In genomic region chrX:19660604-19661003, GRCh38 we compare ENCODE assay signal across 33 cellular contexts.
DNase-seq lines count a peak whose midpoint lies in the region; ATAC-seq, FAIRE-seq and TF ChIP-seq lines count a peak whose summit lies in the region.
"Had no signal": no experiment of that assay in that cellular context is flagged by ENCODE, and none has a peak within 500 bp of the region (broad histone marks: within the 10 kb centered on the region; RNA-seq: fewer than 3 reads in every experiment).

No MANE protein-coding gene starts in this region.

- no peak overlapping the region for H3K23ac ChIP-seq in neuronal stem cell (ENCODE audit: low read depth, low read length, poor library complexity)

- TF ChIP-seq CTCF in chondrocyte (IDR thresholded peaks at IDR 0.05) = no peak

- H3K4ac ChIP-seq in neuronal stem cell (ENCODE audit: low read length) = no peak overlapping the region

- no peak overlapping the region for H4K8ac ChIP-seq in neuronal stem cell (ENCODE audit: low read depth, low read length)

- H3K27ac ChIP-seq in GM23248 (peak overlapping the region; percentile 30; the same call in 1 of the 2 replicates), neuronal stem cell (replicated peaks; ENCODE audit: low read length) (no peak overlapping the region), aorta (ENCODE audit: low read depth in 1 of 2, low read length in 2 of 2) (no peak overlapping the region)
- H3K27ac ChIP-seq: adrenal gland, BLaER1, epithelial cell of prostate, gastrocnemius medialis, lower lobe of right lung, pancreas, SJCRH30, transverse colon had no signal

- H4K91ac ChIP-seq in neuronal stem cell (ENCODE audit: low read depth, low read length, poor library complexity) = no peak overlapping the region

- intact Hi-C loops in aorta (cut with DNase I) = loop anchor here in 1 of 2 donors (10.0 kb wide), 1 partner anchor 56 kb away; no protein-coding TSS in a partner anchor

- FAIRE-seq in A204.1 (lab: Jason Lieb, UNC) = peak; percentile 100
- FAIRE-seq: colon, H54, pancreas had no signal

- H3K4me1 Mint-ChIP-seq in chondrocyte (ENCODE audit: low read depth) = peaks cover 52% of the 10 kb centered on the region
- peaks cover 24 to 62% of the 10 kb centered on the region in 2 donors for H3K4me1 Mint-ChIP-seq in immature natural killer cell

- H3K9me3 Mint-ChIP-seq in chondrocyte (ENCODE audit: low read depth) = peaks cover 14% of the 10 kb centered on the region
- H3K9me3 Mint-ChIP-seq in immature natural killer cell = no peaks in the 10 kb centered on the region
- H3K9me3 Mint-ChIP-seq: activated T-cell treated with anti-CD3 and anti-CD28 coated beads, Interleukin-2, amount 50 U/mL, for 72 hours had no signal

- no peak overlapping the region for H2BK5ac ChIP-seq in neuronal stem cell (ENCODE audit: low read length)

- no peak overlapping the region for H2BK12ac ChIP-seq in neuronal stem cell (ENCODE audit: low read length)

- no peaks in the 10 kb centered on the region for H3K79me1 ChIP-seq in neuronal stem cell (ENCODE audit: low read depth, low read length)

- H3K4me1 ChIP-seq in GM23248 (ENCODE audit: insufficient read depth) = peaks cover 34% of the 10 kb centered on the region
- H3K4me1 ChIP-seq in neuronal stem cell (ENCODE audit: control insufficient read depth in 2 of 2, insufficient read depth in 1 of 2, low read depth in 1 of 2, low read length in 2 of 2) = no peaks in the 10 kb centered on the region
- H3K4me1 ChIP-seq in aorta (ENCODE audit: control insufficient read depth in 1 of 2, insufficient read depth in 2 of 2, low read length in 2 of 2) = no peaks in the 10 kb centered on the region
- H3K4me1 ChIP-seq: adrenal gland, BLaER1, gastrocnemius medialis, lower lobe of right lung, pancreas, SJCRH30 had no signal

- H3K9me3 ChIP-seq in GM23248 (ENCODE audit: low read depth) (no peaks in the 10 kb centered on the region), neuronal stem cell (replicated peaks in 1 of 2; ENCODE audit: control insufficient read depth in 2 of 2, insufficient read depth in 1 of 2, low read depth in 1 of 2, low read length in 2 of 2) (no peaks in the 10 kb centered on the region), aorta (ENCODE audit: control insufficient read depth, low read length) (no peaks in the 10 kb centered on the region)
- H3K9me3 ChIP-seq: adrenal gland, BLaER1, gastrocnemius medialis, lower lobe of right lung, mucosa of descending colon, pancreas, SJCRH30, transverse colon had no signal

- no peak overlapping the region for H3K4me3 Mint-ChIP-seq in chondrocyte (ENCODE audit: unreplicated experiment)
- no peak overlapping the region for H3K4me3 Mint-ChIP-seq in immature natural killer cell
- H3K4me3 Mint-ChIP-seq: activated T-cell treated with anti-CD3 and anti-CD28 coated beads, Interleukin-2, amount 50 U/mL, for 72 hours; brain; nephron had no signal

- in situ Hi-C loops in GM23248 (cut with MboI) = no loop called here

- no peak overlapping the region for H2AFZ ChIP-seq in GM23248
- no peak overlapping the region for H2AFZ ChIP-seq in neuronal stem cell (ENCODE audit: low read length)

- H3K27me3 ChIP-seq in GM23248 (replicated peaks; ENCODE audit: insufficient read depth) (no peaks in the 10 kb centered on the region), neuronal stem cell (ENCODE audit: control insufficient read depth in 3 of 3, insufficient read depth in 3 of 3, low read depth in 1 of 3, low read length in 3 of 3) (no peaks in the 10 kb centered on the region), aorta (ENCODE audit: control insufficient read depth in 1 of 2, insufficient read depth in 2 of 2, low read length in 1 of 2) (no peaks in the 10 kb centered on the region)
- H3K27me3 ChIP-seq: adrenal gland, BLaER1, gastrocnemius medialis, pancreas, SJCRH30, transverse colon had no signal

- H4K20me1 ChIP-seq in GM23248 (ENCODE audit: insufficient read depth) = no peaks in the 10 kb centered on the region
- H4K20me1 ChIP-seq: BLaER1 had no signal

- peaks cover 87% of the 10 kb centered on the region for H3K79me2 ChIP-seq in GM23248 (ENCODE audit: insufficient read depth)

- H3K36me3 ChIP-seq in GM23248 (ENCODE audit: low read depth) (no peaks in the 10 kb centered on the region), neuronal stem cell (replicated peaks in 1 of 2; ENCODE audit: control insufficient read depth in 2 of 2, insufficient read depth in 2 of 2, low read length in 2 of 2) (no peaks in the 10 kb centered on the region), aorta (ENCODE audit: control insufficient read depth in 1 of 2, insufficient read depth in 2 of 2, low read length in 1 of 2) (no peaks in the 10 kb centered on the region)
- H3K36me3 ChIP-seq: adrenal gland, BLaER1, gastrocnemius medialis, lower lobe of right lung, pancreas, SJCRH30, transverse colon had no signal

- H3K4me3 ChIP-seq in GM23248 (no peak overlapping the region), neuronal stem cell (ENCODE audit: low read length in 2 of 2) (no peak overlapping the region), aorta (ENCODE audit: low read length in 2 of 2) (no peak overlapping the region)
- H3K4me3 ChIP-seq: adrenal gland, BLaER1, gastrocnemius medialis, lower lobe of right lung, mucosa of descending colon, pancreas, SJCRH30, transverse colon had no signal

- no peaks in the 10 kb centered on the region for H3K9me2 ChIP-seq in GM23248 (ENCODE audit: insufficient read depth)

- no peak overlapping the region for H3K4me2 ChIP-seq in GM23248 (ENCODE audit: unreplicated experiment)
- no peak overlapping the region for H3K4me2 ChIP-seq in neuronal stem cell (ENCODE audit: insufficient read depth, low read length, poor library complexity, severe bottlenecking)
- H3K4me2 ChIP-seq: BLaER1 had no signal

- H3K36me3 Mint-ChIP-seq in chondrocyte (ENCODE audit: low read depth) (no peaks in the 10 kb centered on the region), immature natural killer cell (no peaks in the 10 kb centered on the region)
- H3K36me3 Mint-ChIP-seq: brain had no signal

- H3K9ac ChIP-seq in GM23248 (no peak overlapping the region), neuronal stem cell (ENCODE audit: low read depth, low read length, poor library complexity) (no peak overlapping the region)
- H3K9ac ChIP-seq: BLaER1 had no signal

- no peak overlapping the region for H2AK5ac ChIP-seq in neuronal stem cell (ENCODE audit: low read depth, low read length)

- no peak overlapping the region for H2BK15ac ChIP-seq in neuronal stem cell (ENCODE audit: low read length)

- DNase-seq in GM23248 (peak; percentile 41), chondrocyte (ENCODE audit: low spot score) (no peak), globus pallidus (ENCODE audit: low spot score) (peak; percentile 68), neuronal stem cell (ENCODE audit: low spot score) (no peak), aorta (no peak), immature natural killer cell (no peak)
- DNase-seq: ACHN; activated CD4-positive, alpha-beta T cell treated with anti-CD3 and anti-CD28 coated beads, Interleukin-2, amount 50 U/mL, for 4 hours; activated CD4-positive, CD25-positive, alpha-beta regulatory T cell; activated naive CD4-positive, alpha-beta T cell treated with Interleukin-2 at 50 U/mL for 16 hours; activated T-cell treated with anti-CD3 and anti-CD28 coated beads, Interleukin-2, amount 50 U/mL, for 72 hours; adrenal gland; DMS153; effector CD8-positive, alpha-beta T cell; gastrocnemius medialis; lower lobe of right lung; mucosa of descending colon; NCI-H1048; NCI-H187; NCI-H2171; pancreas; stimulated activated CD4-positive, alpha-beta T cell treated with anti-CD3 and anti-CD28 coated beads, Interleukin-2, amount 100 ng/mL, for 24 hours; T-helper 1 cell; transverse colon had no signal

- no peak overlapping the region for H3K14ac ChIP-seq in neuronal stem cell (ENCODE audit: low read length)

- H3K27ac Mint-ChIP-seq in chondrocyte (ENCODE audit: unreplicated experiment) = peak overlapping the region; percentile 12
- peak overlapping the region in 2 of 6 donors; percentile 2 to 50 for H3K27ac Mint-ChIP-seq in immature natural killer cell
- H3K27ac Mint-ChIP-seq: activated T-cell treated with anti-CD3 and anti-CD28 coated beads, Interleukin-2, amount 50 U/mL, for 72 hours; brain had no signal

- no peaks in the 10 kb centered on the region for H3K27me3 Mint-ChIP-seq in chondrocyte (ENCODE audit: low read depth)
- peaks cover 0 to 4% (median 2%) of the 10 kb centered on the region in 3 donors for H3K27me3 Mint-ChIP-seq in immature natural killer cell (ENCODE audit: low read depth in 3 of 3)
- H3K27me3 Mint-ChIP-seq: brain had no signal

- ATAC-seq in aorta (ENCODE audit: low FRiP score) (no peak), GM18867 (IDR thresholded peaks at IDR 0.05; ENCODE audit: unreplicated experiment) (no peak)
- ATAC-seq: gastrocnemius medialis, lower lobe of right lung, mucosa of descending colon, pancreas had no signal

- no peak overlapping the region for H2BK120ac ChIP-seq in neuronal stem cell (ENCODE audit: low read depth, low read length)

- peaks cover 12% of the 10 kb centered on the region for H3F3A ChIP-seq in GM23248 (ENCODE audit: insufficient read depth)

- no peak overlapping the region for H3K18ac ChIP-seq in neuronal stem cell (ENCODE audit: low read length)

- 75 to 80% methylated on average over 3 of the region's 3 CpGs for WGBS in GM23248 (ENCODE audit: low coverage in 1 of 2, low lambda C conversion rate in 2 of 2, missing lambda C conversion rate in 2 of 2), 2 experiments
- no CpG with 5 or more reads among the region's 3 CpGs for WGBS in neuronal stem cell (ENCODE audit: extremely low coverage in 2 of 2, insufficient read length in 2 of 2, insufficient replicate concordance in 1 of 2), 2 donors
- WGBS in aorta, 2 donors = 92 to 95% methylated on average over 3 of the region's 3 CpGs

Comparison
In these comparisons a context has a peak if more than half of its experiments do, and no peak if none do; other contexts are left out.
1. DNase-seq: peak in GM23248 (single experiment) and globus pallidus (single experiment); none in chondrocyte (single experiment), neuronal stem cell (single experiment), aorta (0 of 2) and immature natural killer cell (0 of 3).